ENCODE assay signal across 8 cellular contexts in genomic region chr15:49621327-49622210, GRCh38. TPM values are rescaled to one million over a fixed set of nuclear protein-coding genes. Genes with fewer than 3 reads are reported as not detected.
DNase-seq lines count a peak whose midpoint lies in the region; ATAC-seq, FAIRE-seq and TF ChIP-seq lines count a peak whose summit lies in the region.

No MANE protein-coding gene starts in this region.

- RAD21 ChIA-PET in GM12878 (lab: Charles Lee; ENCODE audit: unreplicated experiment) = interaction anchor here (1.0 kb wide), 1 partner anchor 33 kb away, joined by 4 read pairs; no protein-coding TSS in a partner anchor

- SMC1A ChIA-PET in GM12878 (lab: Charles Lee; ENCODE audit: uncharacterized antibody, unreplicated experiment) = interaction anchor here (0.6 kb wide), 1 partner anchor 741 kb away, joined by 3 read pairs; no protein-coding TSS in a partner anchor

- H3K4me3 ChIP-seq in GM12878 (peak overlapping the region; percentile 95), right lobe of liver (peak overlapping the region; percentile 67 to 77 (median 69)), transverse colon (peak overlapping the region; percentile 78 to 90 (median 84))

- BruUV-seq in GM12878 (replicated peaks; lab: Mats Ljungman, UMichigan) = TSS peak; percentile 74

- TF ChIP-seq EP300 in GM12878 (IDR thresholded peaks at IDR 0.05; ENCODE audit: borderline replicate concordance in 1 of 2, control insufficient read depth in 1 of 2, low read depth in 2 of 2, low read length in 2 of 2) (no peak), transverse colon (IDR thresholded peaks at IDR 0.05; ENCODE audit: low read depth) (no peak)

- H3K4me2 ChIP-seq in GM12878 (ENCODE audit: control insufficient read depth, insufficient read depth) = peak overlapping the region; percentile 64

- peaks cover 24% of the 10 kb centered on the region for H3K79me2 ChIP-seq in GM12878 (ENCODE audit: control insufficient read depth, insufficient read depth, low read length)

- TF ChIP-seq CTCF in GM12878 (IDR thresholded peaks at IDR 0.05 in 2 of 3, conservative IDR thresholded peaks at IDR 0.05 in 1 of 3; ENCODE audit: control insufficient read depth in 2 of 3, extremely low read depth in 1 of 3, insufficient read depth in 1 of 3, low read depth in 3 of 3, low read length in 3 of 3) (no peak), right lobe of liver (IDR thresholded peaks at IDR 0.05) (no peak), transverse colon (IDR thresholded peaks at IDR 0.05) (no peak)

- no peaks in the 10 kb centered on the region for H3K27me3 ChIP-seq in GM12878 (replicated peaks in 1 of 2; ENCODE audit: control insufficient read depth in 2 of 2, insufficient read depth in 2 of 2, low read length in 1 of 2)
- no peaks in the 10 kb centered on the region for H3K27me3 ChIP-seq in right lobe of liver
- no peaks in the 10 kb centered on the region for H3K27me3 ChIP-seq in transverse colon

- H3K36me3 ChIP-seq in GM12878 (ENCODE audit: control insufficient read depth in 2 of 2, insufficient read depth in 2 of 2, low read length in 1 of 2) = no peaks in the 10 kb centered on the region
- H3K36me3 ChIP-seq in right lobe of liver = peaks cover 0 to 5% (median 1%) of the 10 kb centered on the region in 4 donors
- peaks cover 0 to 18% (median 6%) of the 10 kb centered on the region in 4 donors for H3K36me3 ChIP-seq in transverse colon

- intact Hi-C loops in GM12878 (cut with micrococcal nuclease; ENCODE audit: unreplicated experiment) (loop anchor here (5.0 to 10.0 kb wide), 2 partner anchors 464 to 1287 kb away; partner anchors contain the start of genes COPS2 and DUT), right lobe of liver (cut with DNase I) (no loop called here), transverse colon (cut with DNase I; ENCODE audit: low total_unique reads) (no loop called here), posterior cingulate gyrus (cut with DNase I) (loop anchor here (5.0 kb wide), 1 partner anchor 281 kb away; no protein-coding TSS in a partner anchor)

- POLR2A ChIA-PET in GM12878 (lab: Charles Lee) = interaction anchor here (0.7 kb wide), 1 partner anchor 162 kb away, joined by 3 read pairs; no protein-coding TSS in a partner anchor

- H3K9me3 ChIP-seq in GM12878 (replicated peaks; ENCODE audit: control insufficient read depth, insufficient read depth, low read length) (peaks cover 8% of the 10 kb centered on the region), right lobe of liver (peaks cover 0 to 2% (median 0%) of the 10 kb centered on the region in 4 donors), transverse colon (peaks cover 4 to 8% of the 10 kb centered on the region in 2 donors)

- no peak for FAIRE-seq in GM12878 (lab: Jason Lieb, UNC)
- FAIRE-seq in frontal cortex (lab: Jason Lieb, UNC) = no peak

- H3K4me1 ChIP-seq in GM12878 (ENCODE audit: control insufficient read depth, insufficient read depth, low read length) = no peaks in the 10 kb centered on the region
- peaks cover 0 to 16% (median 2%) of the 10 kb centered on the region in 4 donors for H3K4me1 ChIP-seq in right lobe of liver
- H3K4me1 ChIP-seq in transverse colon = peaks cover 0 to 30% (median 15%) of the 10 kb centered on the region in 4 donors

- WGBS in GM12878 (ENCODE audit: insufficient coverage, insufficient replicate concordance, low lambda C conversion rate, missing lambda C conversion rate) = 14% methylated on average over 12 of the region's 12 CpGs
- 8% methylated on average over 12 of the region's 12 CpGs for WGBS in right lobe of liver (ENCODE audit: insufficient coverage, low coverage, low lambda C conversion rate, missing lambda C conversion rate)
- 9 to 14% methylated on average over 12 of the region's 12 CpGs for whole genome bisulfite sequencing in transverse colon (ENCODE audit: low coverage in 1 of 2), 2 donors

- H3K9ac ChIP-seq in GM12878 (ENCODE audit: control insufficient read depth, insufficient read depth, low read length) = peak overlapping the region; percentile 97

- in situ Hi-C loops in GM12878 (cut with MboI) = loop anchor here (10.0 to 25.0 kb wide), 3 partner anchors 467 to 1284 kb away; partner anchors contain the start of genes COPS2, DUT and EID1
- in situ Hi-C loops in transverse colon (cut with MboI; ENCODE audit: low pct_ligation_motif_present in 1 of 4, low pct_unique_long_range_greater_than_20kb in 1 of 4, low sequenced_read_pairs in 3 of 4) = no loop called here

- H4K20me1 ChIP-seq in GM12878 (ENCODE audit: control insufficient read depth, insufficient read depth) = no peaks in the 10 kb centered on the region

- no peak for TF ChIP-seq RAD21 in GM12878 (IDR thresholded peaks at IDR 0.05; ENCODE audit: insufficient read depth, low read depth, low read length)

- peak overlapping the region; percentile 89 for H2AFZ ChIP-seq in GM12878 (ENCODE audit: control insufficient read depth, low read depth, low read length)

- ATAC-seq in GM12878 (peak; percentile 17; the same call in 1 of the 3 replicates), right lobe of liver (peak in 1 of 4 donors; percentile 2), HG03025 (IDR thresholded peaks at IDR 0.05; ENCODE audit: low FRiP score, unreplicated experiment) (no peak)

- no peak for TF ChIP-seq POLR2A in GM12878 (IDR thresholded peaks at IDR 0.05; ENCODE audit: low read depth, low read length)
- no peak for TF ChIP-seq POLR2A in right lobe of liver (IDR thresholded peaks at IDR 0.05)
- TF ChIP-seq POLR2A in transverse colon (IDR thresholded peaks at IDR 0.05) = no peak

- H3K27ac ChIP-seq in GM12878 (ENCODE audit: control insufficient read depth, insufficient read depth) (peak overlapping the region; percentile 88), right lobe of liver (peak overlapping the region; percentile 84 to 95 (median 94)), transverse colon (peak overlapping the region; percentile 93 to 96 (median 95))

- DNase-seq in GF-D8 (lab: John Stamatoyannopoulos, UW) (peak; percentile 5), NCI-H524 (lab: John Stamatoyannopoulos, UW) (peak; percentile 29 to 58), GM12878 (ENCODE audit: low read depth, low spot score) (no peak), right lobe of liver (no peak), transverse colon (no peak), posterior cingulate gyrus (no peak), frontal cortex (ENCODE audit: low spot score in 2 of 2) (no peak)

- CTCF ChIA-PET in GM12878 (lab: Yijun Ruan, JAX) = no interaction called here

TF ChIP-seq in GM12878, 131 proteins besides CTCF, POLR2A, EP300 and RAD21 (continues in another document):
- no peak for TF ChIP-seq NRF1 (conservative IDR thresholded peaks at IDR 0.05; ENCODE audit: low read depth, low read length)
- no peak for TF ChIP-seq PAX5 (IDR thresholded peaks at IDR 0.05; ENCODE audit: borderline replicate concordance, low read depth, low read length)
- TF ChIP-seq NFYA (IDR thresholded peaks at IDR 0.05; ENCODE audit: borderline replicate concordance, low read depth, low read length) = no peak

RNA-seq across cellular contexts. Expression of gene DTWD1, which starts 0.7 kb away (rescaled TPM):
- total RNA-seq in GM12878 (2013; cell fraction: nucleolus; rRNA removed) = 47.0 and 47.5 TPM in 2 replicates
- total RNA-seq in GM12878 (2014; rRNA removed) (13.9 and 15.5 TPM in 2 replicates), GM12878 (2014; rRNA removed; fragmentation: Illumina TruSeq; extraction: Trizol) (14.3 and 14.9 TPM in 2 replicates), GM12878 (2021) (15.1 and 16.0 TPM in 2 replicates), right lobe of liver (10 to 100 TPM in 2 of 6 experiments, 1 to 10 TPM in 4; 7.5 to 11.7 (median 8.9) TPM), transverse colon (10 to 100 TPM in 3 of 4 donors, 1 to 10 TPM in 1; 3.0 to 22.1 (median 17.1) TPM), frontal cortex (34.2 TPM)
- polyA plus RNA-seq in GM12878 (2011; ENCODE audit: low read depth) = 11.6 TPM
- polyA plus RNA-seq in GM12878 (2011; rRNA removed) (20.7 and 32.5 TPM in 2 replicates), GM12878 (2014; fragmentation: Illumina TruSeq; extraction: Trizol) (17.8 and 24.6 TPM in 2 replicates), GM12878 (2014; fragmentation: Nextera tagmentation; extraction: Ambion mirVana) (10 to 100 TPM; 23.9 to 31.9 TPM), GM12878 (2014; rRNA removed) (12.1 and 16.3 TPM in 2 replicates), GM12878 (2016; fragmentation: Nextera tagmentation; extraction: Ambion mirVana) (10 to 100 TPM; 23.6 to 32.0 TPM)
- polyA plus RNA-seq in GM12878 (2011; cell fraction: cytosol; rRNA removed) = 4.5 and 4.8 TPM in 2 replicates
- 8.5 and 10.4 TPM in 2 replicates for polyA plus RNA-seq in GM12878 (2011; cell fraction: nucleus; rRNA removed)
- polyA plus RNA-seq in GM12878 (2012) = 14.3 and 16.9 TPM in 2 replicates
- polyA minus RNA-seq in GM12878 (2011; rRNA and poly(A)+ RNA removed) = 4.9 and 10.2 TPM in 2 replicates
- 4.3 and 4.8 TPM in 2 replicates for polyA minus RNA-seq in GM12878 (2011; cell fraction: cytosol; rRNA and poly(A)+ RNA removed)
- 18.6 and 28.9 TPM in 2 replicates for polyA minus RNA-seq in GM12878 (2011; cell fraction: nucleus; rRNA and poly(A)+ RNA removed)

RNA-seq across cellular contexts. Expression of gene FAM227B, which starts 1.0 kb away (rescaled TPM):
- 13.4 and 15.5 TPM in 2 replicates for total RNA-seq in GM12878 (2013; cell fraction: nucleolus; rRNA removed)
- total RNA-seq in GM12878 (2014; rRNA removed) = 4.7 and 7.3 TPM in 2 replicates
- 7.4 and 7.7 TPM in 2 replicates for total RNA-seq in GM12878 (2014; rRNA removed; fragmentation: Illumina TruSeq; extraction: Trizol)
- 3.9 and 5.5 TPM in 2 replicates for total RNA-seq in GM12878 (2021)
- 3.8 TPM for polyA plus RNA-seq in GM12878 (2011; ENCODE audit: low read depth)
- polyA plus RNA-seq in GM12878 (2011; rRNA removed) = 7.7 and 12.7 TPM in 2 replicates
- polyA plus RNA-seq in GM12878 (2011; cell fraction: cytosol; rRNA removed) = 2.2 and 3.1 TPM in 2 replicates
- polyA plus RNA-seq in GM12878 (2011; cell fraction: nucleus; rRNA removed) = 4.9 and 5.9 TPM in 2 replicates
- 6.6 and 10.6 TPM in 2 replicates for polyA plus RNA-seq in GM12878 (2012)
- polyA plus RNA-seq in GM12878 (2014; fragmentation: Illumina TruSeq; extraction: Trizol) = 6.2 and 11.8 TPM in 2 replicates
- polyA plus RNA-seq in GM12878 (2014; fragmentation: Nextera tagmentation; extraction: Ambion mirVana) = 1 to 10 TPM; 6.1 to 7.1 TPM
- 6.2 and 6.8 TPM in 2 replicates for polyA plus RNA-seq in GM12878 (2014; rRNA removed)
- polyA plus RNA-seq in GM12878 (2016; fragmentation: Nextera tagmentation; extraction: Ambion mirVana) = 10 to 100 TPM; 12.2 to 12.6 TPM
- 5.2 and 6.8 TPM in 2 replicates for polyA minus RNA-seq in GM12878 (2011; rRNA and poly(A)+ RNA removed)
- 1.7 and 2.9 TPM in 2 replicates for polyA minus RNA-seq in GM12878 (2011; cell fraction: cytosol; rRNA and poly(A)+ RNA removed)
- 9.2 and 14.8 TPM in 2 replicates for polyA minus RNA-seq in GM12878 (2011; cell fraction: nucleus; rRNA and poly(A)+ RNA removed)
- 1 to 10 TPM; 1.3 to 3.2 (median 2.0) TPM for total RNA-seq in right lobe of liver
- total RNA-seq in transverse colon = 1 to 10 TPM; 3.3 to 9.2 (median 6.6) TPM
- total RNA-seq in frontal cortex = 5.3 TPM

Comparison
In these comparisons a context has a peak if more than half of its experiments do, and no peak if none do; other contexts are left out.
1. DNase-seq: peak in GF-D8 (single experiment) and NCI-H524 (2 of 2); none in GM12878 (single experiment), right lobe of liver (0 of 3), transverse colon (single experiment), posterior cingulate gyrus (0 of 10) and frontal cortex (0 of 2).
2. intact Hi-C loops: an anchor here in GM12878 (5.0 to 10.0 kb wide) and posterior cingulate gyrus (5.0 kb wide); none called in right lobe of liver and transverse colon.
3. Peak in every context shown above with its lines, with median percentiles within 50 percentile points of each other: H3K27ac ChIP-seq and H3K4me3 ChIP-seq.